In the genomic region with DNA sequence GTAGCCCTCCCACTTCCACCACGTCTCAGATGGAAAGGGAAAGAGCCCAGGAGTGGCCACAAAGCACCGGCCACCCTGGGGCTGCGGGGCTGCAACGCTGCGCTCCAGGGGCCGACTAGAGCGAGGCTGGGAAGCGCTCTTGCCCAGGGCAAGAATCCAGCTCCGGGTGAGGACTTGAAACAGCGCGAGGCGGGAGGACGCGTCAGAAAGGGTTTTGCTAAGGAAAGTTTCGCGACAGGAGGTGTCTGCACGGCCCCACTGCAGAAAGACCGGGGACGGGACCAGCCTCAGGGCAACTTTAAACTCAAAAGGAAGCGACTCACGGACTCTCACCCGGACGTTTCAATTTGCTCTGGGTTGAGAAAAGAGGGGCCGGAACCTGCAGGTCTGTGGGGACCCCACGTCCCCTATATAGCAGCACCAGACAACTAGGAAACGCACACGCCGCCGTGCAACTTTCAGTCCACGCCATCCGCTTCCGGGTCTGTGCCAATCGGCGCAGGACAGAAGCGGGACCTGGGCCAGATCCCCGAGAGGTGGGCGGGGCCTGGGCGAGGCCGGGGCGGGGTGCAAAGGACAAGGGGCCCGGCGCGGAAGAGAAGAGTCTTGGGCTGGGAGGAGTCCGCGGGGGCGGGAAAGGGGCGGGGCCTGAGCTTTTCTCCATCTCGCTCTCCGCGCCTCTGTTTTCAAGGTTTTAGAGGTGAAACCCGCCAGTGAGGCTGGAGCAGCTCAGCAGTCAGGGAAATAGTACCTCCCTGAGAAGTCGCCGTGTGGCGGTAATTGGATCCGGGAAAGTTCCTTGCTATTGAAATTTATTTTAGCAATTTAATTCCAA, we compare ENCODE assay signal across 8 cellular contexts. TPM values are rescaled to one million over a fixed set of nuclear protein-coding genes. Genes with fewer than 3 reads are reported as not detected.
DNase-seq lines count a peak whose midpoint lies in the region; ATAC-seq and TF ChIP-seq lines count a peak whose summit lies in the region.

A gene (minus strand): TSS at position 488 of the 835 bp plus-strand sequence. CDS start 6,792 bp downstream, outside the sequence.

- H3K9ac ChIP-seq in HUES48 (ENCODE audit: low read depth, low read length): peak within 1 kb of the TSS; percentile 73
- peak within 1 kb of the TSS; percentile 85 for H3K9ac ChIP-seq in OCI-LY3 (ENCODE audit: low read length)
- H3K9ac ChIP-seq in mucosa of rectum (ENCODE audit: low read depth in 1 of 2, low read length in 2 of 2): peak within 1 kb of the TSS; percentile 89

- peaks cover 14% of the 10 kb centered on the region for H3K9me3 Mint-ChIP-seq in Calu3 (ENCODE audit: low read depth, unreplicated experiment)

- no peaks in the 10 kb centered on the region for H3K4me1 Mint-ChIP-seq in Calu3 (ENCODE audit: low read depth, unreplicated experiment)

- H3K9me3 ChIP-seq in HUES48 (ENCODE audit: control insufficient read depth, insufficient read depth, low read length) (peaks cover 6% of the 10 kb centered on the region; the same call in 1 of the 2 replicates), OCI-LY3 (ENCODE audit: insufficient read depth, low read length) (peaks cover 7% of the 10 kb centered on the region; the same call in 1 of the 2 replicates), mucosa of rectum (ENCODE audit: control insufficient read depth in 2 of 2, low read length in 2 of 2) (peaks cover 19 to 27% of the 10 kb centered on the region in 2 donors)

- no peaks in the 10 kb centered on the region for H3K27me3 Mint-ChIP-seq in Calu3 (ENCODE audit: unreplicated experiment)

- peaks cover 41% of the 10 kb centered on the region for H3K36me3 Mint-ChIP-seq in Calu3 (ENCODE audit: insufficient read depth, unreplicated experiment)

- peak within 1 kb of the TSS; percentile 97 for H3K4me3 ChIP-seq in HUES48 (ENCODE audit: low read depth, low read length)
- peak within 1 kb of the TSS; percentile 88 for H3K4me3 ChIP-seq in OCI-LY3 (ENCODE audit: low read length)
- peak within 1 kb of the TSS; percentile 93 to 94 for H3K4me3 ChIP-seq in mucosa of rectum (ENCODE audit: low read length in 2 of 2)

- H3K27me3 ChIP-seq in HUES48 (ENCODE audit: control insufficient read depth, insufficient read depth, low read length): no peaks in the 10 kb centered on the region
- no peaks in the 10 kb centered on the region for H3K27me3 ChIP-seq in OCI-LY3 (ENCODE audit: low read depth, low read length)
- H3K27me3 ChIP-seq in mucosa of rectum (ENCODE audit: control insufficient read depth in 2 of 2, insufficient read depth in 2 of 2, low read length in 2 of 2): no peaks in the 10 kb centered on the region

- H3K4me1 ChIP-seq in HUES48 (ENCODE audit: control insufficient read depth, insufficient read depth, low read length): peaks cover 10% of the 10 kb centered on the region; the same call in 1 of the 2 replicates
- peaks cover 13% of the 10 kb centered on the region for H3K4me1 ChIP-seq in OCI-LY3 (ENCODE audit: low read length)
- H3K4me1 ChIP-seq in mucosa of rectum (ENCODE audit: control insufficient read depth in 2 of 2, insufficient read depth in 2 of 2, low read length in 2 of 2): peaks cover 10 to 14% of the 10 kb centered on the region in 2 donors

- TF ChIP-seq POLR2A in erythroblast (IDR thresholded peaks at IDR 0.05; ENCODE audit: low read length): peak; percentile 69

- no peaks in the 10 kb centered on the region for H4K20me1 ChIP-seq in OCI-LY3 (ENCODE audit: insufficient read depth, low read length)

- TF ChIP-seq CTCF in Calu3 (IDR thresholded peaks at IDR 0.05; ENCODE audit: unreplicated experiment) (no peak), OCI-LY3 (IDR thresholded peaks at IDR 0.05; ENCODE audit: low read depth, low read length) (no peak)

- H3K79me2 ChIP-seq in OCI-LY3 (ENCODE audit: low read length): peaks cover 50% of the 10 kb centered on the region

- H3K27ac Mint-ChIP-seq in Calu3 (ENCODE audit: unreplicated experiment): peak within 1 kb of the TSS; percentile 86

- DNase-seq in Calu3 (peak; percentile 97), activated T-cell treated with anti-CD3 and anti-CD28 coated beads for 48 hours (ENCODE audit: low read depth) (peak; percentile 98), erythroblast (lab: John Stamatoyannopoulos, UW) (peak; percentile 95 to 96)
- DNase-seq in stimulated activated CD8-positive, alpha-beta memory T cell treated with anti-CD3 and anti-CD28 coated beads, Interleukin-4, amount 100 ng/mL, for 24 hours (ENCODE audit: low read depth): peak; percentile 99

- peak within 1 kb of the TSS; percentile 93 for H3K4me2 ChIP-seq in OCI-LY3 (ENCODE audit: low read length)

- H3K27ac ChIP-seq in HUES48 (ENCODE audit: low read depth, low read length): peak within 1 kb of the TSS; percentile 89
- peak within 1 kb of the TSS; percentile 44 for H3K27ac ChIP-seq in OCI-LY3 (ENCODE audit: low read length)
- peak within 1 kb of the TSS; percentile 89 to 90 for H3K27ac ChIP-seq in mucosa of rectum (ENCODE audit: low read depth in 2 of 2, low read length in 2 of 2)

- H2AFZ ChIP-seq in OCI-LY3 (ENCODE audit: low read depth, low read length): peak within 1 kb of the TSS; percentile 67

- H3K36me3 ChIP-seq in HUES48 (ENCODE audit: control insufficient read depth, insufficient read depth, low read length): peaks cover 15% of the 10 kb centered on the region; the same call in 1 of the 2 replicates
- H3K36me3 ChIP-seq in OCI-LY3 (replicated peaks; ENCODE audit: low read depth, low read length): peaks cover 43% of the 10 kb centered on the region
- peaks cover 18 to 28% of the 10 kb centered on the region in 2 donors for H3K36me3 ChIP-seq in mucosa of rectum (ENCODE audit: control insufficient read depth in 2 of 2, insufficient read depth in 2 of 2, low read length in 2 of 2)

- no TSS peak for BruUV-seq in Calu3 (replicated peaks; lab: Mats Ljungman, UMichigan)

- CTCF ChIA-PET in Calu3 (lab: Charles Lee): interaction anchor here (0.7 kb wide), 1 partner anchor 77 kb away, joined by 4 read pairs; no protein-coding TSS in a partner anchor

- intact Hi-C loops in Calu3 (cut with micrococcal nuclease; ENCODE audit: unreplicated experiment): loop anchor here (5.0 kb wide), 1 partner anchor 40 kb away; a partner anchor contains a TSS

- peak within 1 kb of the TSS; percentile 95 for H3K4me3 Mint-ChIP-seq in Calu3 (ENCODE audit: low read depth, unreplicated experiment)

- ATAC-seq in GM21390 (IDR thresholded peaks at IDR 0.05; ENCODE audit: unreplicated experiment): peak; percentile 97

RNA-seq across cellular contexts. Expression of the gene that starts here (rescaled TPM):
- total RNA-seq in Calu3 (2022): 16.5 and 17.5 TPM in 2 replicates

Comparison
In these comparisons a context has a peak if more than half of its experiments do, and no peak if none do; other contexts are left out.
1. Peak in every context shown above with its lines: DNase-seq, ATAC-seq, H3K4me3 ChIP-seq and H3K27ac ChIP-seq.